1 cellular context compared by ENCODE assay signal in the genomic region with DNA sequence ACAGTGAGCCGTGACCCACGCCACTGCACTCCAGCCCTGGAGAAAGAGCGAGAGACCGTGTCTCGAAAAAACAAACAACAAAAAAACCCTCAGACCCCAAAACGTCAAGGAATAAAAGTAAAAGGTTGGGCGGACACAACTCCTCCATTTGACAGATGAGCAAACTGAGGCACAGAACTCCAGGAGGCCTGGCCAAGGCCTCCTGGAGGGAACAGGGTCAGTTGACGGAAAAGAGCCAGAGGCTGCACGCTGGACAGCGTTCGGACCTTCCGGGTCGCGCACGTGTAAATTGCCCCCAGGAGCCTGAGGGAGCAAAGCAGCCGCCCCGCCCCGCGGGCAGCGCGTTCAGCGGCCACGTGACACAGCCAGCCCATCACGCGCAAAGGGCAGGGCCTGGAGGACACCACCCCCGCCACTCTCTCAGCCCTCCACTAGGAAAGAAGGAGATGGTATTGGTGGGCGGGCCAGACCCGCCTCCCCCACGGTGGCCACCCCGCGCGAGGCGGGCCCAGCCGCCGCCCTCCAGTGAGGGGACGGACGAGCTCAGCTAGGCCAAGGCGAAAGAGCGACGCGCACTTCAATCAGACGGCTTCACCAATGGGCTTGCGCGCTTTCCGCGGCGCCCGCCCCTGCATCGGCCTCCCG.
TF ChIP-seq lines count a peak whose summit lies in the region.

No MANE protein-coding gene starts in this region.

TF ChIP-seq in A549, 52 proteins besides CTCF, POLR2A, EP300 and RAD21 (continued from another document):
- TF ChIP-seq, protein P1, sequence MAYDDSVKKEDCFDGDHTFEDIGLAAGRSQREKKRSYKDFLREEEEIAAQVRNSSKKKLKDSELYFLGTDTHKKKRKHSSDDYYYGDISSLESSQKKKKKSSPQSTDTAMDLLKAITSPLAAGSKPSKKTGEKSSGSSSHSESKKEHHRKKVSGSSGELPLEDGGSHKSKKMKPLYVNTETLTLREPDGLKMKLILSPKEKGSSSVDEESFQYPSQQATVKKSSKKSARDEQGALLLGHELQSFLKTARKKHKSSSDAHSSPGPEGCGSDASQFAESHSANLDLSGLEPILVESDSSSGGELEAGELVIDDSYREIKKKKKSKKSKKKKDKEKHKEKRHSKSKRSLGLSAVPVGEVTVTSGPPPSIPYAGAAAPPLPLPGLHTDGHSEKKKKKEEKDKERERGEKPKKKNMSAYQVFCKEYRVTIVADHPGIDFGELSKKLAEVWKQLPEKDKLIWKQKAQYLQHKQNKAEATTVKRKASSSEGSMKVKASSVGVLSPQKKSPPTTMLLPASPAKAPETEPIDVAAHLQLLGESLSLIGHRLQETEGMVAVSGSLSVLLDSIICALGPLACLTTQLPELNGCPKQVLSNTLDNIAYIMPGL (CRISPR knock-in tag; IDR thresholded peaks at IDR 0.05; ENCODE audit: borderline replicate concordance): no peak
- TF ChIP-seq, protein P2, sequence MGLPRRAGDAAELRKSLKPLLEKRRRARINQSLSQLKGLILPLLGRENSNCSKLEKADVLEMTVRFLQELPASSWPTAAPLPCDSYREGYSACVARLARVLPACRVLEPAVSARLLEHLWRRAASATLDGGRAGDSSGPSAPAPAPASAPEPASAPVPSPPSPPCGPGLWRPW (IDR thresholded peaks at IDR 0.05): no peak
- TF ChIP-seq ZNF302 (CRISPR knock-in tag; IDR thresholded peaks at IDR 0.05) (0 out of 2 replicates have a peak, but pooled peaks have one; percentile 13), HDAC2 (IDR thresholded peaks at IDR 0.05) (peak; percentile 85; the same call in 1 of the 2 replicates), SMC3 (IDR thresholded peaks at IDR 0.05) (no peak), RNF2 (IDR thresholded peaks at IDR 0.05; ENCODE audit: borderline replicate concordance, low read depth) (no peak), NR3C1 (IDR thresholded peaks at IDR 0.05) (no peak), FOXS1 (CRISPR knock-in tag; IDR thresholded peaks at IDR 0.05) (peak; percentile 43; the same call in 1 of the 2 replicates), KDM1A (IDR thresholded peaks at IDR 0.05; ENCODE audit: low read depth) (peak; percentile 95), KDM5A (IDR thresholded peaks at IDR 0.05) (no peak), ZSCAN20 (CRISPR knock-in tag; IDR thresholded peaks at IDR 0.05) (no peak), RFX5 (IDR thresholded peaks at IDR 0.05) (0 out of 2 replicates have a peak, but pooled peaks have one; percentile 15), CBX2 (IDR thresholded peaks at IDR 0.05; ENCODE audit: borderline replicate concordance, low read depth) (no peak), GATA3 (IDR thresholded peaks at IDR 0.05; ENCODE audit: borderline replicate concordance) (no peak), MYC (IDR thresholded peaks at IDR 0.05; ENCODE audit: borderline replicate concordance, low read length) (peak; percentile 87; the same call in 1 of the 2 replicates), JUN (IDR thresholded peaks at IDR 0.05) (no peak), EHF (CRISPR knock-in tag; IDR thresholded peaks at IDR 0.05) (peak; percentile 84), FOSL2 (IDR thresholded peaks at IDR 0.05) (no peak), FOSL2 (CRISPR knock-in tag; IDR thresholded peaks at IDR 0.05) (no peak), FOSB (CRISPR knock-in tag; IDR thresholded peaks at IDR 0.05) (no peak), MAFK (IDR thresholded peaks at IDR 0.05; ENCODE audit: partially characterized antibody) (no peak), ZFP36 (IDR thresholded peaks at IDR 0.05; ENCODE audit: borderline replicate concordance, partially characterized antibody) (no peak), HOXB5 (CRISPR knock-in tag; IDR thresholded peaks at IDR 0.05) (peak; percentile 87), ESRRA (IDR thresholded peaks at IDR 0.05; ENCODE audit: borderline replicate concordance, low read length) (no peak), HOXB13 (CRISPR knock-in tag; IDR thresholded peaks at IDR 0.05; ENCODE audit: low read depth) (peak; percentile 81; the same call in 1 of the 2 replicates), CHD4 (IDR thresholded peaks at IDR 0.05; ENCODE audit: borderline replicate concordance) (no peak; the same call in none of the 2 replicates), NFE2L2 (conservative IDR thresholded peaks at IDR 0.05; ENCODE audit: low read length) (no peak), RCOR1 (IDR thresholded peaks at IDR 0.05; ENCODE audit: low read depth, low read length) (no peak), CHD2 (IDR thresholded peaks at IDR 0.05; ENCODE audit: low read length, partially characterized antibody) (no peak)
- TF ChIP-seq, protein P3, sequence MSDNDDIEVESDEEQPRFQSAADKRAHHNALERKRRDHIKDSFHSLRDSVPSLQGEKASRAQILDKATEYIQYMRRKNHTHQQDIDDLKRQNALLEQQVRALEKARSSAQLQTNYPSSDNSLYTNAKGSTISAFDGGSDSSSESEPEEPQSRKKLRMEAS (IDR thresholded peaks at IDR 0.05): peak; percentile 96
- TF ChIP-seq, protein P4, sequence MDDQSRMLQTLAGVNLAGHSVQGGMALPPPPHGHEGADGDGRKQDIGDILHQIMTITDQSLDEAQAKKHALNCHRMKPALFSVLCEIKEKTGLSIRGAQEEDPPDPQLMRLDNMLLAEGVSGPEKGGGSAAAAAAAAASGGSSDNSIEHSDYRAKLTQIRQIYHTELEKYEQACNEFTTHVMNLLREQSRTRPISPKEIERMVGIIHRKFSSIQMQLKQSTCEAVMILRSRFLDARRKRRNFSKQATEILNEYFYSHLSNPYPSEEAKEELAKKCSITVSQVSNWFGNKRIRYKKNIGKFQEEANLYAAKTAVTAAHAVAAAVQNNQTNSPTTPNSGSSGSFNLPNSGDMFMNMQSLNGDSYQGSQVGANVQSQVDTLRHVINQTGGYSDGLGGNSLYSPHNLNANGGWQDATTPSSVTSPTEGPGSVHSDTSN (IDR thresholded peaks at IDR 0.05): peak; percentile 94
- TF ChIP-seq, protein P5, sequence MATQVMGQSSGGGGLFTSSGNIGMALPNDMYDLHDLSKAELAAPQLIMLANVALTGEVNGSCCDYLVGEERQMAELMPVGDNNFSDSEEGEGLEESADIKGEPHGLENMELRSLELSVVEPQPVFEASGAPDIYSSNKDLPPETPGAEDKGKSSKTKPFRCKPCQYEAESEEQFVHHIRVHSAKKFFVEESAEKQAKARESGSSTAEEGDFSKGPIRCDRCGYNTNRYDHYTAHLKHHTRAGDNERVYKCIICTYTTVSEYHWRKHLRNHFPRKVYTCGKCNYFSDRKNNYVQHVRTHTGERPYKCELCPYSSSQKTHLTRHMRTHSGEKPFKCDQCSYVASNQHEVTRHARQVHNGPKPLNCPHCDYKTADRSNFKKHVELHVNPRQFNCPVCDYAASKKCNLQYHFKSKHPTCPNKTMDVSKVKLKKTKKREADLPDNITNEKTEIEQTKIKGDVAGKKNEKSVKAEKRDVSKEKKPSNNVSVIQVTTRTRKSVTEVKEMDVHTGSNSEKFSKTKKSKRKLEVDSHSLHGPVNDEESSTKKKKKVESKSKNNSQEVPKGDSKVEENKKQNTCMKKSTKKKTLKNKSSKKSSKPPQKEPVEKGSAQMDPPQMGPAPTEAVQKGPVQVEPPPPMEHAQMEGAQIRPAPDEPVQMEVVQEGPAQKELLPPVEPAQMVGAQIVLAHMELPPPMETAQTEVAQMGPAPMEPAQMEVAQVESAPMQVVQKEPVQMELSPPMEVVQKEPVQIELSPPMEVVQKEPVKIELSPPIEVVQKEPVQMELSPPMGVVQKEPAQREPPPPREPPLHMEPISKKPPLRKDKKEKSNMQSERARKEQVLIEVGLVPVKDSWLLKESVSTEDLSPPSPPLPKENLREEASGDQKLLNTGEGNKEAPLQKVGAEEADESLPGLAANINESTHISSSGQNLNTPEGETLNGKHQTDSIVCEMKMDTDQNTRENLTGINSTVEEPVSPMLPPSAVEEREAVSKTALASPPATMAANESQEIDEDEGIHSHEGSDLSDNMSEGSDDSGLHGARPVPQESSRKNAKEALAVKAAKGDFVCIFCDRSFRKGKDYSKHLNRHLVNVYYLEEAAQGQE (IDR thresholded peaks at IDR 0.05): no peak
- TF ChIP-seq, protein P6, sequence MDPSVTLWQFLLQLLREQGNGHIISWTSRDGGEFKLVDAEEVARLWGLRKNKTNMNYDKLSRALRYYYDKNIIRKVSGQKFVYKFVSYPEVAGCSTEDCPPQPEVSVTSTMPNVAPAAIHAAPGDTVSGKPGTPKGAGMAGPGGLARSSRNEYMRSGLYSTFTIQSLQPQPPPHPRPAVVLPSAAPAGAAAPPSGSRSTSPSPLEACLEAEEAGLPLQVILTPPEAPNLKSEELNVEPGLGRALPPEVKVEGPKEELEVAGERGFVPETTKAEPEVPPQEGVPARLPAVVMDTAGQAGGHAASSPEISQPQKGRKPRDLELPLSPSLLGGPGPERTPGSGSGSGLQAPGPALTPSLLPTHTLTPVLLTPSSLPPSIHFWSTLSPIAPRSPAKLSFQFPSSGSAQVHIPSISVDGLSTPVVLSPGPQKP (IDR thresholded peaks at IDR 0.05; ENCODE audit: low read depth, low read length): no peak
- TF ChIP-seq, protein P7, sequence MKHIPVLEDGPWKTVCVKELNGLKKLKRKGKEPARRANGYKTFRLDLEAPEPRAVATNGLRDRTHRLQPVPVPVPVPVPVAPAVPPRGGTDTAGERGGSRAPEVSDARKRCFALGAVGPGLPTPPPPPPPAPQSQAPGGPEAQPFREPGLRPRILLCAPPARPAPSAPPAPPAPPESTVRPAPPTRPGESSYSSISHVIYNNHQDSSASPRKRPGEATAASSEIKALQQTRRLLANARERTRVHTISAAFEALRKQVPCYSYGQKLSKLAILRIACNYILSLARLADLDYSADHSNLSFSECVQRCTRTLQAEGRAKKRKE (CRISPR knock-in tag; IDR thresholded peaks at IDR 0.05; ENCODE audit: low read depth): peak; percentile 86
